1 cellular context compared by ENCODE assay signal in genomic region chr11:34408580-34409172, GRCh38.
TF ChIP-seq lines count a peak whose summit lies in the region.

No MANE protein-coding gene starts in this region.

TF ChIP-seq in HepG2, 621 proteins besides CTCF, POLR2A, EP300 and RAD21 (continued from another document):
- no peak for TF ChIP-seq PRMT3 (CRISPR knock-in tag; IDR thresholded peaks at IDR 0.05; ENCODE audit: borderline replicate concordance, low read depth)
- no peak for TF ChIP-seq ATF7 (IDR thresholded peaks at IDR 0.05)
- TF ChIP-seq ATF7 (CRISPR knock-in tag; IDR thresholded peaks at IDR 0.05): no peak
- TF ChIP-seq ZNF841 (CRISPR knock-in tag; IDR thresholded peaks at IDR 0.05; ENCODE audit: borderline replicate concordance): no peak
- no peak for TF ChIP-seq MIER2 (CRISPR knock-in tag; IDR thresholded peaks at IDR 0.05)
- TF ChIP-seq CHD4 (IDR thresholded peaks at IDR 0.05; ENCODE audit: borderline replicate concordance, low read length): no peak
- TF ChIP-seq CBX1 (IDR thresholded peaks at IDR 0.05; ENCODE audit: low read depth): no peak
- no peak for TF ChIP-seq NFE2L1 (CRISPR knock-in tag; IDR thresholded peaks at IDR 0.05; ENCODE audit: borderline replicate concordance)
- no peak for TF ChIP-seq ZNF274 (CRISPR knock-in tag; IDR thresholded peaks at IDR 0.05)
- no peak for TF ChIP-seq PAF1 (CRISPR knock-in tag; IDR thresholded peaks at IDR 0.05)
- TF ChIP-seq HNF4A (CRISPR knock-in tag; IDR thresholded peaks at IDR 0.05): peak; percentile 65
- no peak for TF ChIP-seq ZBTB44 (CRISPR knock-in tag; IDR thresholded peaks at IDR 0.05)
- no peak for TF ChIP-seq ZNF816 (CRISPR knock-in tag; IDR thresholded peaks at IDR 0.05; ENCODE audit: borderline replicate concordance)
- peak; percentile 96 to 98 for TF ChIP-seq MAFK (conservative IDR thresholded peaks at IDR 0.05 in 1 of 2, IDR thresholded peaks at IDR 0.05 in 1 of 2; ENCODE audit: low read length in 2 of 2)
- TF ChIP-seq HBP1 (CRISPR knock-in tag; IDR thresholded peaks at IDR 0.05; ENCODE audit: low read depth): no peak
- no peak for TF ChIP-seq TFE3 (CRISPR knock-in tag; IDR thresholded peaks at IDR 0.05)
- TF ChIP-seq ZMYM4 (CRISPR knock-in tag; IDR thresholded peaks at IDR 0.05): no peak
- no peak for TF ChIP-seq FIP1L1 (IDR thresholded peaks at IDR 0.05; ENCODE audit: borderline replicate concordance, insufficient read depth, low read depth, low read length)
- TF ChIP-seq CBX5 (CRISPR knock-in tag; IDR thresholded peaks at IDR 0.05; ENCODE audit: borderline replicate concordance): no peak
- no peak for TF ChIP-seq TFDP2 (CRISPR knock-in tag; IDR thresholded peaks at IDR 0.05)
- TF ChIP-seq RBM39 (IDR thresholded peaks at IDR 0.05; ENCODE audit: low read depth, low read length, poor library complexity, severe bottlenecking): no peak
- TF ChIP-seq DMTF1 (CRISPR knock-in tag; IDR thresholded peaks at IDR 0.05): no peak
- no peak for TF ChIP-seq ZNF746 (CRISPR knock-in tag; IDR thresholded peaks at IDR 0.05)
- no peak for TF ChIP-seq MTF1 (CRISPR knock-in tag; IDR thresholded peaks at IDR 0.05)
- TF ChIP-seq ZNF280B (CRISPR knock-in tag; IDR thresholded peaks at IDR 0.05; ENCODE audit: borderline replicate concordance): no peak
- no peak for TF ChIP-seq ZNF605 (CRISPR knock-in tag; IDR thresholded peaks at IDR 0.05)
- no peak for TF ChIP-seq ZNF331 (CRISPR knock-in tag; IDR thresholded peaks at IDR 0.05)
- TF ChIP-seq HMGXB3 (CRISPR knock-in tag; IDR thresholded peaks at IDR 0.05; ENCODE audit: borderline replicate concordance): no peak
